Comparison of ENCODE assay signal across 9 cellular contexts in the genomic region with DNA sequence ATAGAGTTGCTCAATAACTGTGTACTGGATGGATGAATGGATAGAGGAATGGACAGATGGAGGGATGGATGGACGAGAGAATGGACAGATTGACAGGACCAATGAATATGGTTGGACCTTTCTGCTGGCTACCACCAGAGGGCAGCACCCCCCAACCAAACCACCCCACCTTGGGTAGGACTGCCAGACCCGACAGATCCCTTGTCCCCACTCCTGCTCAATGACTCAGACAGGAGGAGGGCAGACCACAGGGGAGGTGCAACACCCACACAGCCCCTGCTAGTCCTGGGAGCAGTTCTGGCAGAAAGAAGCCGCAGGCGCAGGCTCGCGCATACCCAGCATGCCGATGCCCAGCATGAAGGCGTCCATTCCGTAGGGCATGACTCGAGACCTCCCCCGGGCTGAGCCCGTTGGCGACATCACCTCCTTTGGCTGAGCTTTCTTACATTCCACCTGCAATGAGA. TPM values are rescaled to one million over a fixed set of nuclear protein-coding genes. Genes with fewer than 3 reads are reported as not detected.
DNase-seq lines count a peak whose midpoint lies in the region; ATAC-seq, FAIRE-seq and TF ChIP-seq lines count a peak whose summit lies in the region.
"Had no signal": no experiment of that assay in that cellular context is flagged by ENCODE, and none has a peak within 500 bp of the region (broad histone marks: within the 10 kb centered on the region; RNA-seq: fewer than 3 reads in every experiment).

No MANE protein-coding gene starts in this region.

- H3K27ac Mint-ChIP-seq in activated T-cell treated with anti-CD3 and anti-CD28 coated beads, Interleukin-2, amount 50 U/mL, for 24 hours = no peak overlapping the region
- H3K27ac Mint-ChIP-seq: activated naive CD4-positive, alpha-beta T cell treated with anti-CD3 and anti-CD28 coated beads, Interleukin-2, amount 50 U/mL, for 24 hours had no signal

- POLR2A ChIA-PET in Panc1 (lab: Charles Lee) = no interaction called here

- intact Hi-C loops in Panc1 (cut with micrococcal nuclease; ENCODE audit: unreplicated experiment) = loop anchor here (1.0 kb wide), 1 partner anchor 74 kb away; no protein-coding TSS in a partner anchor

- H3K4me3 ChIP-seq in Panc1 (ENCODE audit: low read depth in 2 of 2, low read length in 2 of 2) = peak overlapping the region; percentile 20 to 48
- H3K4me3 ChIP-seq in neural cell (ENCODE audit: low read length) = no peak overlapping the region

- 0 out of 2 replicates have a peak, but pooled peaks cover 3% of the 10 kb centered on the region for H3K4me1 ChIP-seq in Panc1 (ENCODE audit: control insufficient read depth, insufficient read depth, low read length)

- H3K27me3 Mint-ChIP-seq in activated T-cell treated with anti-CD3 and anti-CD28 coated beads, Interleukin-2, amount 50 U/mL, for 24 hours = peaks cover 33% of the 10 kb centered on the region

- ATAC-seq in Panc1 = peak; percentile 95
- no peak for ATAC-seq in HG03108 (IDR thresholded peaks at IDR 0.05; ENCODE audit: unreplicated experiment)

- peak; percentile 85 for DNase-seq in D341Med (ENCODE audit: low spot score)
- DNase-seq in HTR-8/SVneo (ENCODE audit: insufficient read length, low spot score) = peak; percentile 99
- peak; percentile 56 for DNase-seq in Panc1 (ENCODE audit: low read depth, low spot score)
- peak; percentile 82 for DNase-seq in activated T-cell treated with anti-CD3 and anti-CD28 coated beads, Interleukin-2, amount 50 U/mL, for 24 hours
- DNase-seq in fibroblast of gingiva (ENCODE audit: low read depth) = peak; percentile 63
- DNase-seq in stimulated activated naive CD4-positive, alpha-beta T cell (lab: John Stamatoyannopoulos, UW) = peak; percentile 31 to 66 (median 54)

- BruUV-seq in Panc1 (replicated peaks; lab: Mats Ljungman, UMichigan) = no TSS peak

- H3F3A ChIP-seq in neural cell (ENCODE audit: insufficient read depth, low read length, poor library complexity, severe bottlenecking) = no peaks in the 10 kb centered on the region

- H3K36me3 Mint-ChIP-seq in activated T-cell treated with anti-CD3 and anti-CD28 coated beads, Interleukin-2, amount 50 U/mL, for 24 hours (ENCODE audit: low read depth) = no peaks in the 10 kb centered on the region
- H3K36me3 Mint-ChIP-seq: activated naive CD4-positive, alpha-beta T cell treated with anti-CD3 and anti-CD28 coated beads, Interleukin-2, amount 50 U/mL, for 24 hours had no signal

- peaks cover 5% of the 10 kb centered on the region for H3K4me1 Mint-ChIP-seq in activated T-cell treated with anti-CD3 and anti-CD28 coated beads, Interleukin-2, amount 50 U/mL, for 24 hours (ENCODE audit: low read depth)
- H3K4me1 Mint-ChIP-seq: activated naive CD4-positive, alpha-beta T cell treated with anti-CD3 and anti-CD28 coated beads, Interleukin-2, amount 50 U/mL, for 24 hours had no signal

- H3K27ac ChIP-seq in Panc1 (ENCODE audit: low read length) = 0 out of 2 replicates have a peak overlapping the region, but pooled peaks have one; percentile 20
- no peak overlapping the region for H3K27ac ChIP-seq in neural cell (ENCODE audit: low read length)

- H3K9me3 ChIP-seq in Panc1 (ENCODE audit: control insufficient read depth, insufficient read depth, low read depth, low read length) (no peaks in the 10 kb centered on the region), neural cell (ENCODE audit: low read length) (no peaks in the 10 kb centered on the region)

- peak; percentile 94 for TF ChIP-seq CTCF in Panc1 (IDR thresholded peaks at IDR 0.05)
- TF ChIP-seq CTCF in neural cell (IDR thresholded peaks at IDR 0.05; ENCODE audit: poor library complexity, severe bottlenecking) = peak; percentile 87

- H3K79me2 ChIP-seq in neural cell (replicated peaks; ENCODE audit: insufficient read depth, low read length) = peaks cover 20% of the 10 kb centered on the region

- no peaks in the 10 kb centered on the region for H3K36me3 ChIP-seq in Panc1 (ENCODE audit: control insufficient read depth, insufficient read depth, low read length)
- peaks cover 17% of the 10 kb centered on the region for H3K36me3 ChIP-seq in neural cell (ENCODE audit: insufficient read depth, low read length)

- peak; percentile 99 for FAIRE-seq in HTR-8/SVneo (lab: Jason Lieb, UNC)

- H3K9me3 Mint-ChIP-seq in activated T-cell treated with anti-CD3 and anti-CD28 coated beads, Interleukin-2, amount 50 U/mL, for 24 hours = no peaks in the 10 kb centered on the region
- H3K9me3 Mint-ChIP-seq: activated naive CD4-positive, alpha-beta T cell treated with anti-CD3 and anti-CD28 coated beads, Interleukin-2, amount 50 U/mL, for 24 hours had no signal

- H3K4me3 Mint-ChIP-seq in activated T-cell treated with anti-CD3 and anti-CD28 coated beads, Interleukin-2, amount 50 U/mL, for 24 hours = no peak overlapping the region
- H3K4me3 Mint-ChIP-seq: activated naive CD4-positive, alpha-beta T cell treated with anti-CD3 and anti-CD28 coated beads, Interleukin-2, amount 50 U/mL, for 24 hours had no signal

- no peak overlapping the region for H3K9ac ChIP-seq in neural cell (ENCODE audit: low read length)

- CTCF ChIA-PET in Panc1 (lab: Charles Lee) = interaction anchor here (0.6 to 1.1 kb wide), 4 partner anchors 10 to 74 kb away, joined by 3 to 8 read pairs (median 7); no protein-coding TSS in a partner anchor

- H3K4me2 ChIP-seq in neural cell (ENCODE audit: low read length) = no peak overlapping the region

- no peaks in the 10 kb centered on the region for H3K27me3 ChIP-seq in Panc1 (ENCODE audit: control insufficient read depth, insufficient read depth, low read length)
- H3K27me3 ChIP-seq in neural cell (ENCODE audit: insufficient read depth, low read depth, low read length) = no peaks in the 10 kb centered on the region

- no peak overlapping the region for H2AFZ ChIP-seq in neural cell (ENCODE audit: low read depth, low read length)

- TF ChIP-seq EP300 in neural cell (conservative IDR thresholded peaks at IDR 0.05; ENCODE audit: poor library complexity, severe bottlenecking) = no peak

- no peaks in the 10 kb centered on the region for H4K20me1 ChIP-seq in neural cell (ENCODE audit: insufficient read depth)

- in situ Hi-C loops in Panc1 (cut with HindIII; ENCODE audit: low pct_unique_long_range_greater_than_20kb, low sequenced_read_pairs) = no loop called here

- no peaks in the 10 kb centered on the region for H3K9me2 ChIP-seq in neural cell (ENCODE audit: insufficient read depth, low read length)

- TF ChIP-seq RAD21 in neural cell (conservative IDR thresholded peaks at IDR 0.05) = peak; percentile 88

TF ChIP-seq in neural cell, 6 proteins besides CTCF, POLR2A, EP300 and RAD21:
- TF ChIP-seq POLR2AphosphoS5 (IDR thresholded peaks at IDR 0.05) (no peak), TAF1 (IDR thresholded peaks at IDR 0.05; ENCODE audit: low read depth) (no peak), EZH2 (IDR thresholded peaks at IDR 0.05; ENCODE audit: borderline replicate concordance, insufficient read depth, low read length, poor library complexity, severe bottlenecking) (no peak), MXI1 (conservative IDR thresholded peaks at IDR 0.05; ENCODE audit: poor library complexity, severe bottlenecking) (peak; percentile 28), SMC3 (conservative IDR thresholded peaks at IDR 0.05; ENCODE audit: poor library complexity) (peak; percentile 87)
- TF ChIP-seq, protein P1, sequence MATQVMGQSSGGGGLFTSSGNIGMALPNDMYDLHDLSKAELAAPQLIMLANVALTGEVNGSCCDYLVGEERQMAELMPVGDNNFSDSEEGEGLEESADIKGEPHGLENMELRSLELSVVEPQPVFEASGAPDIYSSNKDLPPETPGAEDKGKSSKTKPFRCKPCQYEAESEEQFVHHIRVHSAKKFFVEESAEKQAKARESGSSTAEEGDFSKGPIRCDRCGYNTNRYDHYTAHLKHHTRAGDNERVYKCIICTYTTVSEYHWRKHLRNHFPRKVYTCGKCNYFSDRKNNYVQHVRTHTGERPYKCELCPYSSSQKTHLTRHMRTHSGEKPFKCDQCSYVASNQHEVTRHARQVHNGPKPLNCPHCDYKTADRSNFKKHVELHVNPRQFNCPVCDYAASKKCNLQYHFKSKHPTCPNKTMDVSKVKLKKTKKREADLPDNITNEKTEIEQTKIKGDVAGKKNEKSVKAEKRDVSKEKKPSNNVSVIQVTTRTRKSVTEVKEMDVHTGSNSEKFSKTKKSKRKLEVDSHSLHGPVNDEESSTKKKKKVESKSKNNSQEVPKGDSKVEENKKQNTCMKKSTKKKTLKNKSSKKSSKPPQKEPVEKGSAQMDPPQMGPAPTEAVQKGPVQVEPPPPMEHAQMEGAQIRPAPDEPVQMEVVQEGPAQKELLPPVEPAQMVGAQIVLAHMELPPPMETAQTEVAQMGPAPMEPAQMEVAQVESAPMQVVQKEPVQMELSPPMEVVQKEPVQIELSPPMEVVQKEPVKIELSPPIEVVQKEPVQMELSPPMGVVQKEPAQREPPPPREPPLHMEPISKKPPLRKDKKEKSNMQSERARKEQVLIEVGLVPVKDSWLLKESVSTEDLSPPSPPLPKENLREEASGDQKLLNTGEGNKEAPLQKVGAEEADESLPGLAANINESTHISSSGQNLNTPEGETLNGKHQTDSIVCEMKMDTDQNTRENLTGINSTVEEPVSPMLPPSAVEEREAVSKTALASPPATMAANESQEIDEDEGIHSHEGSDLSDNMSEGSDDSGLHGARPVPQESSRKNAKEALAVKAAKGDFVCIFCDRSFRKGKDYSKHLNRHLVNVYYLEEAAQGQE (IDR thresholded peaks at IDR 0.05; ENCODE audit: borderline replicate concordance) = no peak

RNA-seq across cellular contexts. Expression of a gene that starts 12.4 kb away (rescaled TPM):
- 4.1 TPM for total RNA-seq in Panc1 (2021; ENCODE audit: unreplicated experiment)
- polyA plus RNA-seq in Panc1 (2012; ENCODE audit: insufficient read length) = 2.6 TPM
- 7.5 and 9.2 TPM in 2 replicates for polyA plus RNA-seq in neural cell
- 17.6 and 19.7 TPM in 2 replicates for polyA minus RNA-seq in neural cell

RNA-seq across cellular contexts. Expression of a gene that starts 29.0 kb away (rescaled TPM):
- total RNA-seq in Panc1 (2021; ENCODE audit: unreplicated experiment) = 0.69 TPM
- polyA plus RNA-seq in Panc1 (2012; ENCODE audit: insufficient read length) = not detected
- not detected in 2 replicates for polyA plus RNA-seq in neural cell
- polyA minus RNA-seq in neural cell = not detected in 2 replicates

RNA-seq across cellular contexts. Expression of a gene that starts 54.5 kb away (rescaled TPM):
- total RNA-seq in Panc1 (2021; ENCODE audit: unreplicated experiment) = 1.5 TPM
- 2.0 TPM for polyA plus RNA-seq in Panc1 (2012; ENCODE audit: insufficient read length)
- 9.7 and 13.8 TPM in 2 replicates for polyA plus RNA-seq in neural cell
- 5.8 and 7.5 TPM in 2 replicates for polyA minus RNA-seq in neural cell
